ENCODE assay signal across 8 cellular contexts in the genomic region with DNA sequence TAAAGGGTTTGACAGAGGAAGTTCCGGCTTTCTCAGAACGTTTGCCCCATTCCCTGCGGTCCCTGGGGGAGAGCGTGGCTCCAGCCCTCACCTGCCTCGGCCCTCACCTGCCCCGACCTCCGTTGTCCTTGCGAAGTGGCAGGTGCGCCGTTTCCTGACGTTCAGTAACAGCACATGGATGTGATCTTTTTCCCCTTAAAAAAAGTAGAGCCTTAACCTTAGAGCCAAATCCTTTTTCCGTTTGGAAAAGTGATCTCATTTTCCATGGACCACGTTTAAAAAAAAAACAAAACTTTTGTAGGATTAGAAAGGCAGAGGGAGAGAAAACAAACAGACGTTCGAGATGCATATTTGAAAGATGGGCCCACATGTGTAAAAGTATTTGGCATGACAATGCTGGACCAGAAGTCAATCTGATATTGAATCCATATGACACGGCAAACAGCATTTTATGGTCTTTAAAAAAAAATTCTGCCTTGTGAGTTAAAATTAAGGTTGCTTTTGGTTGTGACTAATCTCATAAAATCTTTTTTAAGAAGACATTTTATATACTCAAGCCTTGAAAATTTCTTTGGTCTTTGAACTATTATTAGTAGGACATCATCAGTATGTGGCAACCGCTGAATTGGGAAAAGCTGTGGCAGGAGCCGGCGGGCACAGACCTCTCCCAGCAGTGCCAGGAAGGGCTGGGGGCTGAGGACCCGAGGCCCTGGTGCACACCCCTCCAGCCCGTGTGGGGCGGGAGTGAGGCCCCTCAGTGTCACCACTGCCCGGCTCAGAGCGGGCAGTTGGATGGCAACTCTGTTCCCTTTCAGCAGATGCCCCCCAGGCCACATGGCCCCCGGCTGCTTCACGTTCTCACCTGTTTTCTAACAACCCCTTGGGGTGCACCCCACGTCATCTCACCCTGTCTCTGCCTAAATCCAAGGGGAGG. TPM values are rescaled to one million over a fixed set of nuclear protein-coding genes. Genes with fewer than 3 reads are reported as not detected.
DNase-seq lines count a peak whose midpoint lies in the region; ATAC-seq and TF ChIP-seq lines count a peak whose summit lies in the region.

No MANE protein-coding gene starts in this region.

- H3K4me3 ChIP-seq in BLaER1 = peak overlapping the region; percentile 51

- peaks cover 90% of the 10 kb centered on the region for H3K4me1 ChIP-seq in BLaER1

- TF ChIP-seq CTCF in brain (conservative IDR thresholded peaks at IDR 0.05) (no peak), nephron progenitor cell (IDR thresholded peaks at IDR 0.05) (no peak)

- DNase-seq in LHCN-M2 (ENCODE audit: low read depth) = peak; percentile 57
- DNase-seq in nephron progenitor cell = no peak
- DNase-seq in SKM-1 (lab: John Stamatoyannopoulos, UW; ENCODE audit: unreplicated experiment) = no peak
- no peak for DNase-seq in stimulated activated CD4-positive, alpha-beta T cell treated with anti-CD3 and anti-CD28 coated beads, Interleukin-4, amount 100 ng/mL, for 1 hour
- no peak for DNase-seq in NCI-H1436 treated with DMSO at 0.1 percent for 48 hours (lab: John Stamatoyannopoulos, UW)

- peak overlapping the region; percentile 83 to 99 (median 96) for H3K27ac Mint-ChIP-seq in brain
- H3K27ac Mint-ChIP-seq in nephron progenitor cell = peak overlapping the region; percentile 61

- peaks cover 5% of the 10 kb centered on the region for H3K27me3 Mint-ChIP-seq in brain
- H3K27me3 Mint-ChIP-seq in nephron progenitor cell (ENCODE audit: low read depth, poor library complexity) = peaks cover 45% of the 10 kb centered on the region

- peaks cover 0 to 10% (median 0%) of the 10 kb centered on the region in 5 experiments for H3K9me3 Mint-ChIP-seq in brain
- H3K9me3 Mint-ChIP-seq in nephron progenitor cell = peaks cover 7% of the 10 kb centered on the region

- no peaks in the 10 kb centered on the region for H3K27me3 ChIP-seq in BLaER1

- H3K4me1 Mint-ChIP-seq in brain = peaks cover 30% of the 10 kb centered on the region
- H3K4me1 Mint-ChIP-seq in nephron progenitor cell = peaks cover 31% of the 10 kb centered on the region

- H4K20me1 ChIP-seq in BLaER1 = no peaks in the 10 kb centered on the region

- ATAC-seq in GM19397 (IDR thresholded peaks at IDR 0.05; ENCODE audit: unreplicated experiment) = peak; percentile 13

- H3K27ac ChIP-seq in BLaER1 = peak overlapping the region; percentile 84

- H3K4me2 ChIP-seq in BLaER1 = peak overlapping the region; percentile 95

- H3K9me3 ChIP-seq in BLaER1 = no peaks in the 10 kb centered on the region

- peak overlapping the region; percentile 35; the same call in 1 of the 2 replicates for H3K9ac ChIP-seq in BLaER1

- peak overlapping the region; percentile 33 to 77 (median 71) for H3K4me3 Mint-ChIP-seq in brain
- H3K4me3 Mint-ChIP-seq in nephron progenitor cell = peak overlapping the region; percentile 72

- H3K36me3 ChIP-seq in BLaER1 = no peaks in the 10 kb centered on the region

- H3K36me3 Mint-ChIP-seq in brain = no peaks in the 10 kb centered on the region
- H3K36me3 Mint-ChIP-seq in nephron progenitor cell (ENCODE audit: low read depth) = peaks cover 5% of the 10 kb centered on the region

RNA-seq across cellular contexts. Expression of a gene that starts 42.4 kb away (rescaled TPM):
- total RNA-seq in LHCN-M2 (2014; rRNA removed) = 29.2 and 30.6 TPM in 2 replicates
- polyA plus RNA-seq in LHCN-M2 (2012) = 40.6 TPM
- polyA plus RNA-seq in brain (ENCODE audit: insufficient read depth, low read depth, low replicate concordance) = 69.2 TPM
